In the genomic region with DNA sequence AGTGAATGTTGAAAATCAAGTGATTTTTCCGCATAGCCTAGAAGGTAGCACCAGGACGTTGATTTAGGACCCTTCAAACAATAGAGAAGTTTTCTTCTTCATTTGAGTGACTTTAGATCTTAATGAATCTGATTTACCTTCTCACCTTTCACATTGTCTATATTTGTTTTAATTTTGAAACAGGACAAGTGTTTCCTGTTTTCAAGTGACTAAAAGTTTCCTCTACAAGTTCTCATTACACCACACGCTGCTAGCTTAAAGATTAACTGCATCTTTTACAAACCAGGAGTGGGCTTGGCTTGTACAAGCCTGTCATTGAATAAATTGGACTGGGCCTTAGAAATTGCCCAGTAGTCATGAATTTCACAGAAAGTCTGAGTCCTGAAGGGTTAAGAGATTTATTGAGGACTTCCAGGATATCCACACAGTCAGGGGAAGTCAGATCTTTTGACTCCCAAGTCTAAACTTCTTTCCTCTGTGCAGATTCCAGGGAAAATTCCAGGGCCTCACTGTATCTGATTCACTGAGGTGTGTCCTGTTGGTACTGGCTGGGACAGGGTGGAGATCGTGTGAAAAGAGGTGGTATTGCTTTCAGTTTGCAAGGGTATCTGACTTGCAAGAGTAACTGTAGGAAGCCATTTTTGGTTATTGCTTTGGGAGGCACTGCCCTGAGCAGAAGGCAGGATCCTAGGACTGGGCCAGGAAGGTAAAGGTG, we compare ENCODE assay signal across 9 cellular contexts. TPM values are rescaled to one million over a fixed set of nuclear protein-coding genes. Genes with fewer than 3 reads are reported as not detected.
DNase-seq lines count a peak whose midpoint lies in the region; ATAC-seq, FAIRE-seq and TF ChIP-seq lines count a peak whose summit lies in the region.
"Had no signal": no experiment of that assay in that cellular context is flagged by ENCODE, and none has a peak within 500 bp of the region (broad histone marks: within the 10 kb centered on the region; RNA-seq: fewer than 3 reads in every experiment).

No MANE protein-coding gene starts in this region.

- peak overlapping the region; percentile 15 for H3K4me2 ChIP-seq in PC-9

- H3K9me3 ChIP-seq in PC-9 (ENCODE audit: insufficient read depth, low read depth) (no peaks in the 10 kb centered on the region), pancreas (no peaks in the 10 kb centered on the region)

- no TSS peak for BruUV-seq in PC-9 (replicated peaks; lab: Mats Ljungman, UMichigan)

- 0 out of 2 replicates have a peak overlapping the region, but pooled peaks have one; percentile 0 for H3K27ac ChIP-seq in PC-9
- peak overlapping the region in 2 of 4 donors; percentile 69 to 75 for H3K27ac ChIP-seq in pancreas

- H4K20me1 ChIP-seq in PC-9 (ENCODE audit: insufficient read depth): no peaks in the 10 kb centered on the region

- H3K79me2 ChIP-seq in PC-9 (ENCODE audit: low read depth): no peaks in the 10 kb centered on the region

- intact Hi-C loops in PC-9 (cut with micrococcal nuclease; ENCODE audit: unreplicated experiment): no loop called here
- intact Hi-C loops in pancreas (cut with DNase I): no loop called here

- POLR2A ChIA-PET in PC-9 (lab: Charles Lee; ENCODE audit: unreplicated experiment): no interaction called here

- no peaks in the 10 kb centered on the region for H3K9me2 ChIP-seq in PC-9 (ENCODE audit: insufficient read depth)

- H3K4me3 ChIP-seq in PC-9 (no peak overlapping the region), pancreas (no peak overlapping the region)

- no peaks in the 10 kb centered on the region for H3K27me3 ChIP-seq in PC-9 (ENCODE audit: insufficient read depth, low read depth)
- no peaks in the 10 kb centered on the region for H3K27me3 ChIP-seq in pancreas

- TF ChIP-seq CTCF in PC-9 (conservative IDR thresholded peaks at IDR 0.05) (no peak), pancreas (IDR thresholded peaks at IDR 0.05) (no peak)

- FAIRE-seq in pancreas (lab: Jason Lieb, UNC) (no peak), HTR-8/SVneo (lab: Jason Lieb, UNC) (no peak)
- FAIRE-seq: A204.1 had no signal

- H3K36me3 ChIP-seq in PC-9 (ENCODE audit: low read depth): no peaks in the 10 kb centered on the region
- no peaks in the 10 kb centered on the region for H3K36me3 ChIP-seq in pancreas

- H3F3A ChIP-seq in PC-9 (ENCODE audit: insufficient read depth, low read depth): peaks cover 11% of the 10 kb centered on the region

- peak; percentile 52 for ATAC-seq in HG02642 (IDR thresholded peaks at IDR 0.05; ENCODE audit: poor library complexity, unreplicated experiment)
- ATAC-seq in pancreas: peak; percentile 25 to 42 (median 26)

- WGBS in pancreas, 2 donors: 43 to 53% methylated on average over 4 of the region's 4 CpGs

- DNase-seq in NCI-H510A treated with DMSO at 0.1 percent for 48 hours (lab: John Stamatoyannopoulos, UW) (peak; percentile 24), NCI-H510A (lab: John Stamatoyannopoulos, UW) (no peak), PC-9 (no peak), pancreas (no peak), anterior cingulate cortex (lab: John Stamatoyannopoulos, UW) (no peak), HTR-8/SVneo (ENCODE audit: insufficient read length, low spot score) (no peak), medulla oblongata (ENCODE audit: extremely low spot score) (no peak)

- H3K4me1 ChIP-seq in PC-9 (replicated peaks; ENCODE audit: insufficient read depth) (peaks cover 30% of the 10 kb centered on the region), pancreas (no peaks in the 10 kb centered on the region)

- H2AFZ ChIP-seq in PC-9: no peak overlapping the region

- CTCF ChIA-PET in PC-9 (lab: Charles Lee): no interaction called here

RNA-seq across cellular contexts. Expression of a gene that starts 3.4 kb away (rescaled TPM):
- 0.57 and 1.1 TPM in 2 replicates for total RNA-seq in PC-9 (2021)
- total RNA-seq in pancreas: 10 to 100 TPM in 2 of 6 donors, 1 to 10 TPM in 4; 1.6 to 10.4 (median 3.6) TPM
- polyA plus RNA-seq in pancreas: 1 to 10 TPM in 1 of 2 donors, under 1 TPM in 1; 0.80 to 6.2 TPM
